ENCODE assay signal across 8 cellular contexts in the genomic region with DNA sequence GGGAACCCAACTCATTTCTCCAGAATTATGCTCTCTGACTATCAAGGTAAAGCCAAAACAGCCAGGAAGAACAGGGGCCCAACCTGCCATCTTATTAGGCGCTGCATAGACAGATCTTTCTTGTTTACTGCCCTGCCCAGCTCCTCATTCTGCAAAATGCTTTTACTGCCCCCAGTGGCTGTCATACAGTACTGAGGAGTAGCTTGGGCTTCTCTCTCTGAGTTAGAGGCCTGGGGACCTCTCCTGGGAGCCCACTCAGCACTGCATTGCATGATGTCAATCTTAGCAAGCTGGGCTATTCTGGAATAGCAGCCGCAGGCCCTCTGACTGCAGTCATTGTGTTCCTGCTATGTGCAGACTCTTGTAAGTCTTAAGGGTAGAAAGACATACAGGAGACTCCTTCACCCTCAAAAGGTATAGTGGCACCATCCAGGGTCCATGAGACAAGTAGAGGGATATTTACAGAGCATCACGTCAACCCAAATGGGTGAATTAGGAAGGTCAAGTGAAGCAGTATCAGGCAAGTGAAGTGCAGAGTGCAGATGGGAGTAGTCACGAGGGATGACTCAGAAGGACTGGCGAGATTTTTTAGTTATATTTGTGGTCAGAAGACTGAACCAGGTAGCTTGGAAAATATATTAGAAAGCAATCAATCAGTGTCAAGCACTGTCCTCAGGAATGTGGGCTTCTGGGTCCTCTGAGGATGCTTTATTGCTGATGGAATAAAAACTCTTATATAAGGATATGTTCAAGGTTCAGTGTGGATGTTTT.
A peak's percentile ranks its signal among the peaks of the same experiment; 100 is the strongest.
DNase-seq lines count a peak whose midpoint lies in the region; ATAC-seq lines count a peak whose summit lies in the region.

No MANE protein-coding gene starts in this region.

- H2BK15ac ChIP-seq in mesendoderm (replicated peaks; ENCODE audit: low read depth), result no peak overlapping the region

- H4K8ac ChIP-seq in mesendoderm (ENCODE audit: low read depth, low read length), result no peak overlapping the region

- H3K4me1 ChIP-seq in mesendoderm (ENCODE audit: control insufficient read depth, low read depth, low read length), result no peaks in the 10 kb centered on the region

- WGBS in mesendoderm (ENCODE audit: extremely low coverage, insufficient coverage, low lambda C conversion rate), result no CpG with 5 or more reads among the region's 5 CpGs

- peak; percentile 11 for DNase-seq in SW480 (ENCODE audit: low spot score)
- peak; percentile 86 for DNase-seq in mesendoderm
- no peak for DNase-seq in NCI-H2107 (lab: John Stamatoyannopoulos, UW)
- DNase-seq in SKM-1 treated with dmso at 0.1 percent for 144 hours (lab: John Stamatoyannopoulos, UW; ENCODE audit: unreplicated experiment), result no peak
- no peak for DNase-seq in effector CD4-positive, alpha-beta T cell

- H3K79me1 ChIP-seq in mesendoderm (ENCODE audit: low read length), result no peaks in the 10 kb centered on the region

- H2BK120ac ChIP-seq in mesendoderm (ENCODE audit: low read depth, low read length), result no peak overlapping the region

- no peak overlapping the region for H3K23ac ChIP-seq in mesendoderm (ENCODE audit: low read length)

- H3K18ac ChIP-seq in mesendoderm (ENCODE audit: low read length), result no peak overlapping the region

- H3K4me3 ChIP-seq in mesendoderm (ENCODE audit: low read length), result no peak overlapping the region

- no peak overlapping the region for H3K56ac ChIP-seq in mesendoderm (ENCODE audit: low read length)

- H3K9ac ChIP-seq in mesendoderm (ENCODE audit: low read length), result no peak overlapping the region

- H3K4ac ChIP-seq in mesendoderm (ENCODE audit: low read depth, low read length), result no peak overlapping the region

- no peak overlapping the region for H3K4me2 ChIP-seq in mesendoderm (ENCODE audit: low read length)

- H3K79me2 ChIP-seq in mesendoderm (ENCODE audit: control insufficient read depth, insufficient read depth, low read length), result no peaks in the 10 kb centered on the region

- ATAC-seq in GM18498 (IDR thresholded peaks at IDR 0.05; ENCODE audit: unreplicated experiment), result peak; percentile 60
- peak; percentile 66 for ATAC-seq in HG02938 (IDR thresholded peaks at IDR 0.05; ENCODE audit: unreplicated experiment)
- ATAC-seq in activated CD4-positive, CD25-positive, alpha-beta regulatory T cell treated with anti-CD3 and anti-CD28 coated beads, Interleukin-2, amount 50 U/mL, for 24 hours, result no peak

- no peak overlapping the region for H3K27ac ChIP-seq in mesendoderm (ENCODE audit: low read depth, low read length)

- H4K5ac ChIP-seq in mesendoderm (ENCODE audit: low read length), result no peak overlapping the region

- no peak overlapping the region for H2AK5ac ChIP-seq in mesendoderm (ENCODE audit: low read length)

- H2BK5ac ChIP-seq in mesendoderm (ENCODE audit: low read length), result no peak overlapping the region

- no peaks in the 10 kb centered on the region for H3K27me3 ChIP-seq in mesendoderm (ENCODE audit: insufficient read depth, low read length, poor library complexity)

- H3K36me3 ChIP-seq in mesendoderm (ENCODE audit: control insufficient read depth, insufficient read depth, low read length), result no peaks in the 10 kb centered on the region

Comparison
In these comparisons a context has a peak if more than half of its experiments do, and no peak if none do; other contexts are left out.
1. ATAC-seq: peak in GM18498 (single experiment) and HG02938 (single experiment); none in activated CD4-positive, CD25-positive, alpha-beta regulatory T cell treated with anti-CD3 and anti-CD28 coated beads, Interleukin-2, amount 50 U/mL, for 24 hours (0 of 2).
2. DNase-seq: peak in SW480 (single experiment) and mesendoderm (single experiment); none in NCI-H2107 (single experiment), SKM-1 treated with dmso at 0.1 percent for 144 hours (single experiment) and effector CD4-positive, alpha-beta T cell (single experiment).